1 cellular context compared by ENCODE assay signal in genomic region chr6:49462927-49463611, GRCh38.
TF ChIP-seq lines count a peak whose summit lies in the region.

CENPQ (plus strand) TSS chr6:49463370; CDS start chr6:49470177, 6,807 bp downstream.
MMUT (minus strand) TSS chr6:49463253; CDS start chr6:49459466, 3,787 bp downstream.

TF ChIP-seq in GM23338, 12 proteins besides CTCF, POLR2A, EP300 and RAD21:
- TF ChIP-seq ZNF114 (CRISPR knock-in tag; IDR thresholded peaks at IDR 0.05) (no peak), JUNB (IDR thresholded peaks at IDR 0.05; ENCODE audit: unreplicated experiment) (no peak), POLR2AphosphoS5 (IDR thresholded peaks at IDR 0.05; ENCODE audit: low read depth) (peak; percentile 74; the same call in 1 of the 2 replicates), EZH2phosphoT487 (IDR thresholded peaks at IDR 0.05; ENCODE audit: unreplicated experiment) (no peak), STAT1 (IDR thresholded peaks at IDR 0.05; ENCODE audit: unreplicated experiment) (no peak), NANOG (IDR thresholded peaks at IDR 0.05; ENCODE audit: borderline replicate concordance) (no peak), ZNF462 (CRISPR knock-in tag; IDR thresholded peaks at IDR 0.05) (no peak), ZNF331 (CRISPR knock-in tag; IDR thresholded peaks at IDR 0.05; ENCODE audit: low read depth) (no peak), CREB1 (CRISPR knock-in tag; IDR thresholded peaks at IDR 0.05; ENCODE audit: low read depth) (peak; percentile 97), EZH2 (IDR thresholded peaks at IDR 0.05; ENCODE audit: low read depth, unreplicated experiment) (no peak), REST (IDR thresholded peaks at IDR 0.05; ENCODE audit: unreplicated experiment) (no peak), ETS1 (IDR thresholded peaks at IDR 0.05) (peak; percentile 77)
